ENCODE assay signal across 29 cellular contexts in the genomic region with DNA sequence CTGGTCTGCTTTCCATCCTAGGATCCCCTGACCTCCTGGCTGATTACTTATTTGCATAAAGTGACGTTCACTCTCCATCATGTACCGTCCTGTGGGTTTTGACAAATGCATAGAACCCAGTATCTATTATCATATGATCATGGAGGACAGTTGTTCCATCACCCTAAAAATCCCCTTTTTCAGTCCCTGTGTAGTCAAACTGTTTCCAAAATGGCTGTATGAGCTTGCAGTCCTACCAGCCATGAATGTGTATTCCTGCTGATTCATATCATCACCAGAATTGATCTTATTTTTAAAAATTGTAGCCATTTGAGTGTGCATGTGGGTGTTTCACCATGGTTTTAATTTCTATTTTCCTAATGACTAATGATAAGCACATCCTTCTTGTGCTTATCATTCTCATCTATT.
A peak's percentile ranks its signal among the peaks of the same experiment; 100 is the strongest.
DNase-seq lines count a peak whose midpoint lies in the region; ATAC-seq lines count a peak whose summit lies in the region.
"Had no signal": no experiment of that assay in that cellular context is flagged by ENCODE, and none has a peak within 500 bp of the region (broad histone marks: within the 10 kb centered on the region; RNA-seq: fewer than 3 reads in every experiment).

No MANE protein-coding gene starts in this region.

- no peaks in the 10 kb centered on the region for H3K36me3 Mint-ChIP-seq in activated naive CD4-positive, alpha-beta T cell treated with anti-CD3 and anti-CD28 coated beads for 36 hours (ENCODE audit: low read depth)
- no peaks in the 10 kb centered on the region for H3K36me3 Mint-ChIP-seq in activated naive CD4-positive, alpha-beta T cell treated with anti-CD3 and anti-CD28 coated beads, Interleukin-2, amount 10 ng/mL, durations not matched to agents 7 days and 5 days
- H3K36me3 Mint-ChIP-seq in activated T-helper 1 cell treated with anti-CD3 and anti-CD28 coated beads, Interleukin-12 subunit alpha, Interleukin-12 subunit beta, Interleukin-2, Interleukin-4 antibody, amounts not matched to agents 30 ng/mL and 10 ng/mL and 1 ng/mL, durations not matched to agents 14 hours and 24 hours and 36 hours (ENCODE audit: low read depth): no peaks in the 10 kb centered on the region
- H3K36me3 Mint-ChIP-seq in stimulated activated naive B cell treated with anti-CD40 and anti-IgM and Interleukin-4, amounts not matched to agents 10 μg/mL and 1 μg/mL and 100 μg/mL, for 72 hours: no peaks in the 10 kb centered on the region
- H3K36me3 Mint-ChIP-seq: CD14-positive monocyte, memory B cell, T-cell had no signal

- no peaks in the 10 kb centered on the region for H3K9me3 Mint-ChIP-seq in activated naive CD4-positive, alpha-beta T cell treated with anti-CD3 and anti-CD28 coated beads for 36 hours
- no peaks in the 10 kb centered on the region for H3K9me3 Mint-ChIP-seq in activated naive CD4-positive, alpha-beta T cell treated with anti-CD3 and anti-CD28 coated beads, Interleukin-2, amount 10 ng/mL, durations not matched to agents 7 days and 5 days
- H3K9me3 Mint-ChIP-seq in activated T-helper 1 cell treated with anti-CD3 and anti-CD28 coated beads, Interleukin-12 subunit alpha, Interleukin-12 subunit beta, Interleukin-2, Interleukin-4 antibody, amounts not matched to agents 30 ng/mL and 10 ng/mL and 1 ng/mL, durations not matched to agents 14 hours and 24 hours and 36 hours: peaks cover 3% of the 10 kb centered on the region
- H3K9me3 Mint-ChIP-seq in stimulated activated naive B cell treated with anti-CD40 and anti-IgM and Interleukin-4, amounts not matched to agents 10 μg/mL and 1 μg/mL and 100 μg/mL, for 72 hours: no peaks in the 10 kb centered on the region
- H3K9me3 Mint-ChIP-seq: activated B cell treated with CpG ODN at 0.5 μM for 24 hours, memory B cell, T-cell had no signal

- peak; percentile 10 for DNase-seq in activated naive CD4-positive, alpha-beta T cell treated with anti-CD3 and anti-CD28 coated beads for 36 hours
- DNase-seq in activated naive CD4-positive, alpha-beta T cell treated with anti-CD3 and anti-CD28 coated beads, Interleukin-2, amount 10 ng/mL, durations not matched to agents 7 days and 5 days: no peak
- DNase-seq in activated T-helper 1 cell treated with anti-CD3 and anti-CD28 coated beads, Interleukin-12 subunit alpha, Interleukin-12 subunit beta, Interleukin-2, Interleukin-4 antibody, amounts not matched to agents 30 ng/mL and 10 ng/mL and 1 ng/mL, durations not matched to agents 14 hours and 24 hours and 36 hours (ENCODE audit: low spot score): no peak
- no peak for DNase-seq in stimulated activated naive B cell treated with anti-CD40 and anti-IgM and Interleukin-4, amounts not matched to agents 10 μg/mL and 1 μg/mL and 100 μg/mL, for 72 hours
- no peak for DNase-seq in left colon
- DNase-seq in SK-N-DZ (ENCODE audit: low spot score): no peak
- DNase-seq in posterior cingulate gyrus: no peak
- DNase-seq: activated B cell treated with CpG ODN at 0.5 μM for 24 hours; activated effector memory CD4-positive, alpha-beta T cell treated with Interleukin-2 at 50 U/mL for 16 hours; adrenal gland; body of pancreas; Calu3; cerebellar nuclear complex; DND-41; HCEC 1CT; NCI-H1436 treated with DMSO at 0.1 percent for 48 hours; NCI-H345; NCI-H774; right lobe of liver; RPMI8226; stimulated activated CD4-positive, alpha-beta T cell treated with anti-CD3 and anti-CD28 coated beads, Interleukin-4, amount 100 ng/mL, for 1 hour; stimulated activated naive CD4-positive, alpha-beta T cell; T-cell; uterus had no signal

- H3K4me1 Mint-ChIP-seq in activated naive CD4-positive, alpha-beta T cell treated with anti-CD3 and anti-CD28 coated beads for 36 hours (ENCODE audit: low read depth): peaks cover 12% of the 10 kb centered on the region
- H3K4me1 Mint-ChIP-seq in activated naive CD4-positive, alpha-beta T cell treated with anti-CD3 and anti-CD28 coated beads, Interleukin-2, amount 10 ng/mL, durations not matched to agents 7 days and 5 days: no peaks in the 10 kb centered on the region
- H3K4me1 Mint-ChIP-seq in activated T-helper 1 cell treated with anti-CD3 and anti-CD28 coated beads, Interleukin-12 subunit alpha, Interleukin-12 subunit beta, Interleukin-2, Interleukin-4 antibody, amounts not matched to agents 30 ng/mL and 10 ng/mL and 1 ng/mL, durations not matched to agents 14 hours and 24 hours and 36 hours (ENCODE audit: low read depth): peaks cover 10% of the 10 kb centered on the region
- peaks cover 4 to 8% of the 10 kb centered on the region in 2 donors for H3K4me1 Mint-ChIP-seq in stimulated activated naive B cell treated with anti-CD40 and anti-IgM and Interleukin-4, amounts not matched to agents 10 μg/mL and 1 μg/mL and 100 μg/mL, for 72 hours
- H3K4me1 Mint-ChIP-seq: activated B cell treated with CpG ODN at 0.5 μM for 24 hours, CD14-positive monocyte, memory B cell, T-cell had no signal

- peaks cover 16% of the 10 kb centered on the region for H3K27me3 Mint-ChIP-seq in activated naive CD4-positive, alpha-beta T cell treated with anti-CD3 and anti-CD28 coated beads for 36 hours (ENCODE audit: low read depth)
- H3K27me3 Mint-ChIP-seq in activated naive CD4-positive, alpha-beta T cell treated with anti-CD3 and anti-CD28 coated beads, Interleukin-2, amount 10 ng/mL, durations not matched to agents 7 days and 5 days: no peaks in the 10 kb centered on the region
- H3K27me3 Mint-ChIP-seq in activated T-helper 1 cell treated with anti-CD3 and anti-CD28 coated beads, Interleukin-12 subunit alpha, Interleukin-12 subunit beta, Interleukin-2, Interleukin-4 antibody, amounts not matched to agents 30 ng/mL and 10 ng/mL and 1 ng/mL, durations not matched to agents 14 hours and 24 hours and 36 hours (ENCODE audit: insufficient read depth): no peaks in the 10 kb centered on the region
- peaks cover 8 to 16% of the 10 kb centered on the region in 2 donors for H3K27me3 Mint-ChIP-seq in stimulated activated naive B cell treated with anti-CD40 and anti-IgM and Interleukin-4, amounts not matched to agents 10 μg/mL and 1 μg/mL and 100 μg/mL, for 72 hours
- H3K27me3 Mint-ChIP-seq: activated B cell treated with CpG ODN at 0.5 μM for 24 hours had no signal

- intact Hi-C loops in activated naive CD4-positive, alpha-beta T cell treated with anti-CD3 and anti-CD28 coated beads for 36 hours (cut with micrococcal nuclease): no loop called here
- intact Hi-C loops in activated T-helper 1 cell treated with anti-CD3 and anti-CD28 coated beads, Interleukin-12 subunit alpha, Interleukin-12 subunit beta, Interleukin-2, Interleukin-4 antibody, amounts not matched to agents 30 ng/mL and 10 ng/mL and 1 ng/mL, durations not matched to agents 14 hours and 24 hours and 36 hours (cut with micrococcal nuclease): no loop called here
- intact Hi-C loops in left colon (cut with DNase I, micrococcal nuclease): no loop called here
- intact Hi-C loops in posterior cingulate gyrus (cut with DNase I): no loop called here

- ATAC-seq in GM18870 (IDR thresholded peaks at IDR 0.05; ENCODE audit: unreplicated experiment) (peak; percentile 63), left colon (no peak)
- ATAC-seq in stimulated activated naive B cell treated with anti-CD40 and anti-IgM and Interleukin-4, amounts not matched to agents 10 μg/mL and 1 μg/mL and 100 μg/mL, for 72 hours (replicated peaks): peak; percentile 65 to 95
- ATAC-seq: body of pancreas, gastroesophageal sphincter, right lobe of liver, T-cell had no signal

- H3K4me3 Mint-ChIP-seq in activated naive CD4-positive, alpha-beta T cell treated with anti-CD3 and anti-CD28 coated beads for 36 hours: no peak overlapping the region
- H3K4me3 Mint-ChIP-seq in activated naive CD4-positive, alpha-beta T cell treated with anti-CD3 and anti-CD28 coated beads, Interleukin-2, amount 10 ng/mL, durations not matched to agents 7 days and 5 days: no peak overlapping the region
- H3K4me3 Mint-ChIP-seq in activated T-helper 1 cell treated with anti-CD3 and anti-CD28 coated beads, Interleukin-12 subunit alpha, Interleukin-12 subunit beta, Interleukin-2, Interleukin-4 antibody, amounts not matched to agents 30 ng/mL and 10 ng/mL and 1 ng/mL, durations not matched to agents 14 hours and 24 hours and 36 hours: no peak overlapping the region
- H3K4me3 Mint-ChIP-seq in stimulated activated naive B cell treated with anti-CD40 and anti-IgM and Interleukin-4, amounts not matched to agents 10 μg/mL and 1 μg/mL and 100 μg/mL, for 72 hours: no peak overlapping the region
- H3K4me3 Mint-ChIP-seq: activated B cell treated with CpG ODN at 0.5 μM for 24 hours, CD14-positive monocyte, memory B cell, T-cell had no signal

- CTCF ChIA-PET in activated naive CD4-positive, alpha-beta T cell treated with anti-CD3 and anti-CD28 coated beads for 36 hours (lab: Charles Lee): no interaction called here
- CTCF ChIA-PET in activated naive CD4-positive, alpha-beta T cell treated with anti-CD3 and anti-CD28 coated beads, Interleukin-2, amount 10 ng/mL, durations not matched to agents 7 days and 5 days (lab: Charles Lee): no interaction called here

- peak overlapping the region; percentile 34 for H3K27ac Mint-ChIP-seq in activated naive CD4-positive, alpha-beta T cell treated with anti-CD3 and anti-CD28 coated beads for 36 hours
- H3K27ac Mint-ChIP-seq in activated naive CD4-positive, alpha-beta T cell treated with anti-CD3 and anti-CD28 coated beads, Interleukin-2, amount 10 ng/mL, durations not matched to agents 7 days and 5 days: no peak overlapping the region
- peak overlapping the region; percentile 75 for H3K27ac Mint-ChIP-seq in activated T-helper 1 cell treated with anti-CD3 and anti-CD28 coated beads, Interleukin-12 subunit alpha, Interleukin-12 subunit beta, Interleukin-2, Interleukin-4 antibody, amounts not matched to agents 30 ng/mL and 10 ng/mL and 1 ng/mL, durations not matched to agents 14 hours and 24 hours and 36 hours
- H3K27ac Mint-ChIP-seq in stimulated activated naive B cell treated with anti-CD40 and anti-IgM and Interleukin-4, amounts not matched to agents 10 μg/mL and 1 μg/mL and 100 μg/mL, for 72 hours: peak overlapping the region; percentile 2
- H3K27ac Mint-ChIP-seq: activated B cell treated with CpG ODN at 0.5 μM for 24 hours, CD14-positive monocyte, memory B cell, progenitor cell of endocrine pancreas, T-cell had no signal
